ENCODE assay signal across 26 cellular contexts in the genomic region with DNA sequence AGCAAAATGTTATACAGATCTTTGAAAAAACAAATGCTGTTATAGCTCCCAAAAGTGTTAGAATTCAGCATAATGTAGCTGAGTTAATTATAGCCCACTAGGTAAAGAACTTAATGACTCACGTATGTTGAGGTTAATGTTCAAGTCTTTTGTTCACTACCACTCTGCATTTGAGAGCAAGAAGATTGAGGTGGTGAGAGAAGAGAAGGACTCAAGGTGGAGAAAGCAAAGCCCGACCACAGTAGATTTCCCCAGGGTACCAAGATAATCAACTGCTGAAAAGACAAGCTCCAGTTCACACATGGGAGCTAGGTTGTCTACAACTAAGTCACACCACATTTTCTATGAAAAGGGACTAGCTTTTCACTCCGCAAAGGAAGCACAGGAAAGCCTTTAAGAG.
"Had no signal": no experiment of that assay in that cellular context is flagged by ENCODE, and none has a peak within 500 bp of the region (broad histone marks: within the 10 kb centered on the region; RNA-seq: fewer than 3 reads in every experiment).

No MANE protein-coding gene starts in this region.

- H3K36me3 ChIP-seq: MG63, SJCRH30 had no signal

- DNase-seq: IMR-90, Karpas-422, KG1, MG63, NCI-H1092, NCI-H1105 treated with DMSO at 0.1 percent for 48 hours, NCI-H1417 treated with DMSO at 0.1 percent for 48 hours, NCI-H146, NCI-H1694 treated with DMSO at 0.1 percent for 48 hours, NCI-H1930, NCI-H2081, NCI-H2107, NCI-H2171 treated with DMSO at 0.1 percent for 48 hours, NCI-H345, NCI-H446 treated with DMSO at 0.1 percent for 48 hours, NCI-H510A treated with DMSO at 0.1 percent for 48 hours, NCI-H526, NCI-H748 treated with DMSO at 0.1 percent for 48 hours, PC-3, SHP77 treated with DMSO at 0.1 percent for 48 hours, SJCRH30, T-helper 1 cell, T-helper 17 cell had no signal

- H3K9me3 ChIP-seq: MG63, SJCRH30 had no signal

- H3K27ac ChIP-seq: SJCRH30 had no signal

- H3K27me3 ChIP-seq: MG63 had no signal

- H3K4me3 ChIP-seq: MG63, SJCRH30 had no signal

- H3K4me1 ChIP-seq: SJCRH30 had no signal

- ATAC-seq: Panc1, PC-3, Right ventricle myocardium inferior, SK-N-SH treated with all-trans-retinoic acid at 6 μM for 48 hours, T-helper 17 cell had no signal
